In genomic region chr18:3514312-3515216, GRCh38 we compare ENCODE assay signal across 16 cellular contexts.
DNase-seq lines count a peak whose midpoint lies in the region; ATAC-seq and TF ChIP-seq lines count a peak whose summit lies in the region.
"Had no signal": no experiment of that assay in that cellular context is flagged by ENCODE, and none has a peak within 500 bp of the region (broad histone marks: within the 10 kb centered on the region; RNA-seq: fewer than 3 reads in every experiment).

No MANE protein-coding gene starts in this region.

- H3K36me3 ChIP-seq in MG63 = no peaks in the 10 kb centered on the region

- H3K27ac Mint-ChIP-seq in activated CD8-positive, alpha-beta memory T cell treated with anti-CD3 and anti-CD28 coated beads, Interleukin-2, amount 10 ng/mL, durations not matched to agents 7 days and 5 days = no peak overlapping the region
- no peak overlapping the region for H3K27ac Mint-ChIP-seq in type B pancreatic cell

- ATAC-seq in activated CD8-positive, alpha-beta memory T cell treated with anti-CD3 and anti-CD28 coated beads, Interleukin-2, amount 10 ng/mL, durations not matched to agents 7 days and 5 days = no peak

- no peaks in the 10 kb centered on the region for H3K27me3 ChIP-seq in MG63

- H3K36me3 Mint-ChIP-seq in activated CD8-positive, alpha-beta memory T cell treated with anti-CD3 and anti-CD28 coated beads, Interleukin-2, amount 10 ng/mL, durations not matched to agents 7 days and 5 days = no peaks in the 10 kb centered on the region
- H3K36me3 Mint-ChIP-seq in type B pancreatic cell = no peaks in the 10 kb centered on the region

- peak; percentile 12 for DNase-seq in activated CD8-positive, alpha-beta memory T cell treated with anti-CD3 and anti-CD28 coated beads, Interleukin-2, amount 10 ng/mL, durations not matched to agents 7 days and 5 days
- no peak for DNase-seq in activated CD8-positive, alpha-beta memory T cell treated with anti-CD3 and anti-CD28 coated beads, Interleukin-2, amount 50 U/mL, for 48 hours
- DNase-seq in MG63 (peak; percentile 3), astrocyte of the hippocampus (ENCODE audit: low read depth, low spot score) (peak; percentile 21), type B pancreatic cell (ENCODE audit: extremely low spot score, unreplicated experiment) (peak; percentile 18), KG1 (lab: John Stamatoyannopoulos, UW) (no peak), superior temporal gyrus (ENCODE audit: extremely low spot score) (no peak), NCI-H1048 (lab: John Stamatoyannopoulos, UW) (no peak)
- DNase-seq: 8988T, Caco-2, MM.1S, NCI-H1105 treated with DMSO at 0.1 percent for 48 hours, NCI-H1930, NCI-H2171, NCI-H446 treated with DMSO at 0.1 percent for 48 hours had no signal

- TF ChIP-seq CTCF in type B pancreatic cell (conservative IDR thresholded peaks at IDR 0.05) = no peak

- H3K9me3 Mint-ChIP-seq in activated CD8-positive, alpha-beta memory T cell treated with anti-CD3 and anti-CD28 coated beads, Interleukin-2, amount 10 ng/mL, durations not matched to agents 7 days and 5 days (ENCODE audit: low read depth) = peaks cover 5% of the 10 kb centered on the region
- H3K9me3 Mint-ChIP-seq in type B pancreatic cell = no peaks in the 10 kb centered on the region

- peaks cover 11% of the 10 kb centered on the region for H3K4me1 Mint-ChIP-seq in activated CD8-positive, alpha-beta memory T cell treated with anti-CD3 and anti-CD28 coated beads, Interleukin-2, amount 10 ng/mL, durations not matched to agents 7 days and 5 days
- H3K4me1 Mint-ChIP-seq in type B pancreatic cell (ENCODE audit: unreplicated experiment) = peaks cover 11% of the 10 kb centered on the region

- H3K27me3 Mint-ChIP-seq in activated CD8-positive, alpha-beta memory T cell treated with anti-CD3 and anti-CD28 coated beads, Interleukin-2, amount 10 ng/mL, durations not matched to agents 7 days and 5 days = peaks cover 12% of the 10 kb centered on the region
- H3K27me3 Mint-ChIP-seq in type B pancreatic cell = peaks cover 9% of the 10 kb centered on the region

- no peaks in the 10 kb centered on the region for H3K9me3 ChIP-seq in MG63
- H3K9me3 ChIP-seq: Caco-2 had no signal

- CTCF ChIA-PET in activated CD8-positive, alpha-beta memory T cell treated with anti-CD3 and anti-CD28 coated beads, Interleukin-2, amount 10 ng/mL, durations not matched to agents 7 days and 5 days (lab: Charles Lee) = interaction anchor here (1.7 kb wide), 1 partner anchor 17 kb away, joined by 5 read pairs; no protein-coding TSS in a partner anchor

- no peak overlapping the region for H3K4me3 Mint-ChIP-seq in activated CD8-positive, alpha-beta memory T cell treated with anti-CD3 and anti-CD28 coated beads, Interleukin-2, amount 10 ng/mL, durations not matched to agents 7 days and 5 days
- H3K4me3 Mint-ChIP-seq in type B pancreatic cell = no peak overlapping the region

- H3K4me3 ChIP-seq in MG63 = no peak overlapping the region
- H3K4me3 ChIP-seq: SK-N-MC had no signal

Comparison
In these comparisons a context has a peak if more than half of its experiments do, and no peak if none do; other contexts are left out.
1. DNase-seq: peak in activated CD8-positive, alpha-beta memory T cell treated with anti-CD3 and anti-CD28 coated beads, Interleukin-2, amount 10 ng/mL, durations not matched to agents 7 days and 5 days (single experiment), MG63 (single experiment), astrocyte of the hippocampus (single experiment) and type B pancreatic cell (single experiment); none in activated CD8-positive, alpha-beta memory T cell treated with anti-CD3 and anti-CD28 coated beads, Interleukin-2, amount 50 U/mL, for 48 hours (single experiment), KG1 (single experiment), superior temporal gyrus (single experiment) and NCI-H1048 (single experiment).